In the genomic region with DNA sequence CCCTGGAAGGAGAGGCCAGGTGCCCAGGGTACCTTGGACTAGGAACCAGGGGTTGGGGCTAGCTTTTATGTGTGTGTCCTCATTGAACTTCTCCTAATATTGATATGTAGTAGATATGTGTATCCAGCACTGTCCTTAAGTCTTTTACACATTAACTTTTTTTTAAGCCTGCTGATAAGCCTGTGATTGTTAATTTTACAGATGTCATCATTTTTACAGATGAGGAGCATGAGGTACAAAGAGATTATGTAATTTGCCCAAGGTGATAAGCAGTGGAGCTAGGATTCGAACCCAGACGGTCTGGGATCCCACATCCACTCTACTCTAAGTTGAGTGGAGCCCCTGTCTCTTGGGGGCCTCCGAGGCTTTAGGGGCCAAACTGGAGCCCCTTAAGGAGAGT, we compare ENCODE assay signal across 2 cellular contexts.
TF ChIP-seq lines count a peak whose summit lies in the region.

No MANE protein-coding gene starts in this region.

TF ChIP-seq in A549, 52 proteins besides CTCF, POLR2A, EP300 and RAD21:
- TF ChIP-seq MAFK (IDR thresholded peaks at IDR 0.05; ENCODE audit: partially characterized antibody) (peak; percentile 73), ZC3H11A (IDR thresholded peaks at IDR 0.05) (no peak)
TF ChIP-seq in A549: peak in this region for 1.

TF ChIP-seq in K562, 482 proteins besides CTCF, POLR2A, EP300 and RAD21:
- TF ChIP-seq ZNF316 (IDR thresholded peaks at IDR 0.05), result peak; percentile 47
- no peak for TF ChIP-seq BRD9 (IDR thresholded peaks at IDR 0.05; ENCODE audit: low read depth, partially characterized antibody)
